In genomic region chr11:7495997-7496545, GRCh38 we compare ENCODE assay signal across 8 cellular contexts.
DNase-seq lines count a peak whose midpoint lies in the region; ATAC-seq, FAIRE-seq and TF ChIP-seq lines count a peak whose summit lies in the region.

No MANE protein-coding gene starts in this region.

- no peak for FAIRE-seq in urothelium cell line (lab: Jason Lieb, UNC)

- ATAC-seq in GM18502 (IDR thresholded peaks at IDR 0.05; ENCODE audit: poor library complexity, unreplicated experiment) (peak; percentile 93), GM21381 (IDR thresholded peaks at IDR 0.05; ENCODE audit: unreplicated experiment) (peak; percentile 94), HG03432 (IDR thresholded peaks at IDR 0.05; ENCODE audit: unreplicated experiment) (peak; percentile 91)

- DNase-seq in erythroblast (lab: John Stamatoyannopoulos, UW): peak; percentile 13 to 37
- no peak for DNase-seq in urothelium cell line (ENCODE audit: low spot score)
- DNase-seq in NCI-H2196 treated with DMSO at 0.1 percent for 48 hours (lab: John Stamatoyannopoulos, UW; ENCODE audit: unreplicated experiment): no peak
- no peak for DNase-seq in activated CD4-positive, CD25-positive, alpha-beta regulatory T cell (lab: John Stamatoyannopoulos, UW)
- no peak for DNase-seq in COR-L47 (lab: John Stamatoyannopoulos, UW)

- TF ChIP-seq POLR2A in erythroblast (IDR thresholded peaks at IDR 0.05; ENCODE audit: low read length): no peak

Comparison
In these comparisons a context has a peak if more than half of its experiments do, and no peak if none do; other contexts are left out.
1. DNase-seq: peak in erythroblast (2 of 2); none in urothelium cell line (single experiment), NCI-H2196 treated with DMSO at 0.1 percent for 48 hours (single experiment), activated CD4-positive, CD25-positive, alpha-beta regulatory T cell (0 of 4) and COR-L47 (single experiment).
2. Peak in every context shown above with its lines, with median percentiles within 50 percentile points of each other: ATAC-seq.